10 cellular contexts compared by ENCODE assay signal in genomic region chr19:34350161-34350561, GRCh38. TPM values are rescaled to one million over a fixed set of nuclear protein-coding genes. Genes with fewer than 3 reads are reported as not detected.
DNase-seq lines count a peak whose midpoint lies in the region; ATAC-seq and FAIRE-seq lines count a peak whose summit lies in the region.
"Had no signal": no experiment of that assay in that cellular context is flagged by ENCODE, and none has a peak within 500 bp of the region (broad histone marks: within the 10 kb centered on the region; RNA-seq: fewer than 3 reads in every experiment).

No MANE protein-coding gene starts in this region.

- FAIRE-seq in RCC 7860 (lab: Jason Lieb, UNC) (no peak), HTR-8/SVneo (lab: Jason Lieb, UNC) (no peak)

- CTCF ChIA-PET in CD8-positive, alpha-beta memory T cell (lab: Charles Lee) = no interaction called here

- no peak for ATAC-seq in GM18867 (IDR thresholded peaks at IDR 0.05; ENCODE audit: unreplicated experiment)

- H3K27ac Mint-ChIP-seq in CD8-positive, alpha-beta memory T cell = peak overlapping the region; percentile 77 to 95 (median 90)
- peak overlapping the region; percentile 86 for H3K27ac Mint-ChIP-seq in activated naive CD8-positive, alpha-beta T cell

- H3K27ac ChIP-seq in CD8-positive, alpha-beta memory T cell (ENCODE audit: low read depth, low read length) = peak overlapping the region; percentile 10
- H3K27ac ChIP-seq: right lobe of liver had no signal

- H3K27me3 ChIP-seq in CD8-positive, alpha-beta memory T cell (ENCODE audit: insufficient read depth, low read length, poor library complexity, severe bottlenecking) = no peaks in the 10 kb centered on the region
- H3K27me3 ChIP-seq: right lobe of liver had no signal

- H3K4me3 Mint-ChIP-seq in CD8-positive, alpha-beta memory T cell = peak overlapping the region; percentile 0 to 73 (median 54)
- H3K4me3 Mint-ChIP-seq in activated naive CD8-positive, alpha-beta T cell = peak overlapping the region; percentile 44

- H3K9me3 ChIP-seq in CD8-positive, alpha-beta memory T cell (ENCODE audit: low read length) = no peaks in the 10 kb centered on the region
- H3K9me3 ChIP-seq: right lobe of liver had no signal

- peaks cover 4 to 27% (median 6%) of the 10 kb centered on the region in 3 donors for H3K36me3 Mint-ChIP-seq in CD8-positive, alpha-beta memory T cell
- H3K36me3 Mint-ChIP-seq in activated naive CD8-positive, alpha-beta T cell = peaks cover 4% of the 10 kb centered on the region

- H3K4me3 ChIP-seq in CD8-positive, alpha-beta memory T cell (ENCODE audit: low read length) = peak overlapping the region; percentile 18
- H3K4me3 ChIP-seq: right lobe of liver had no signal

- H3K27me3 Mint-ChIP-seq in CD8-positive, alpha-beta memory T cell = peaks cover 0 to 1% of the 10 kb centered on the region in 2 donors
- no peaks in the 10 kb centered on the region for H3K27me3 Mint-ChIP-seq in activated naive CD8-positive, alpha-beta T cell

- DNase-seq in CD8-positive, alpha-beta memory T cell = peak; percentile 49 to 87 (median 85)
- DNase-seq in activated CD4-positive, CD25-positive, alpha-beta regulatory T cell treated with anti-CD3 and anti-CD28 coated beads, Interleukin-2, amount 50 U/mL, for 72 hours = peak; percentile 59
- DNase-seq in stimulated activated CD4-positive, alpha-beta T cell treated with anti-CD3 and anti-CD28 coated beads, Interleukin-2, amount 100 ng/mL, for 4 hours (ENCODE audit: low read depth) = peak; percentile 64
- no peak for DNase-seq in cerebellum (ENCODE audit: low spot score)
- DNase-seq in RCC 7860 (ENCODE audit: low spot score) = no peak
- DNase-seq in HTR-8/SVneo (ENCODE audit: insufficient read length, low spot score) = no peak
- DNase-seq: NCI-H1436 treated with DMSO at 0.1 percent for 48 hours had no signal

- POLR2A ChIA-PET in CD8-positive, alpha-beta memory T cell (lab: Charles Lee) = interaction anchor here (1.2 kb wide), 1 partner anchor 177 kb away, joined by 3 read pairs; no protein-coding TSS in a partner anchor

- no peaks in the 10 kb centered on the region for H3K9me3 Mint-ChIP-seq in CD8-positive, alpha-beta memory T cell
- no peaks in the 10 kb centered on the region for H3K9me3 Mint-ChIP-seq in activated naive CD8-positive, alpha-beta T cell (ENCODE audit: low read depth)

- H3K36me3 ChIP-seq in CD8-positive, alpha-beta memory T cell (ENCODE audit: insufficient read depth, low read length) = peaks cover 8% of the 10 kb centered on the region

- H3K4me1 Mint-ChIP-seq in CD8-positive, alpha-beta memory T cell = peaks cover 30 to 40% (median 30%) of the 10 kb centered on the region in 3 donors
- H3K4me1 Mint-ChIP-seq in activated naive CD8-positive, alpha-beta T cell (ENCODE audit: low read depth) = peaks cover 27% of the 10 kb centered on the region

- peaks cover 27% of the 10 kb centered on the region for H3K4me1 ChIP-seq in CD8-positive, alpha-beta memory T cell (ENCODE audit: insufficient read depth, low read length)

RNA-seq across cellular contexts. Expression of gene GPI, which starts 14.8 kb away (rescaled TPM):
- total RNA-seq in CD8-positive, alpha-beta memory T cell = 100 to 1,000 TPM; 478 to 484 TPM
- 213 TPM for polyA plus RNA-seq in CD8-positive, alpha-beta memory T cell
- 115 TPM for total RNA-seq in cerebellum

RNA-seq across cellular contexts. Expression of gene PDCD2L, which starts 54.0 kb away (rescaled TPM):
- total RNA-seq in CD8-positive, alpha-beta memory T cell = 10 to 100 TPM; 40.0 to 46.2 TPM
- 19.9 TPM for polyA plus RNA-seq in CD8-positive, alpha-beta memory T cell
- 12.4 TPM for total RNA-seq in cerebellum

Comparison
In these comparisons a context has a peak if more than half of its experiments do, and no peak if none do; other contexts are left out.
1. DNase-seq: peak in CD8-positive, alpha-beta memory T cell (5 of 5), activated CD4-positive, CD25-positive, alpha-beta regulatory T cell treated with anti-CD3 and anti-CD28 coated beads, Interleukin-2, amount 50 U/mL, for 72 hours (single experiment) and stimulated activated CD4-positive, alpha-beta T cell treated with anti-CD3 and anti-CD28 coated beads, Interleukin-2, amount 100 ng/mL, for 4 hours (single experiment); none in cerebellum (single experiment), RCC 7860 (single experiment) and HTR-8/SVneo (single experiment).